In the genomic region with DNA sequence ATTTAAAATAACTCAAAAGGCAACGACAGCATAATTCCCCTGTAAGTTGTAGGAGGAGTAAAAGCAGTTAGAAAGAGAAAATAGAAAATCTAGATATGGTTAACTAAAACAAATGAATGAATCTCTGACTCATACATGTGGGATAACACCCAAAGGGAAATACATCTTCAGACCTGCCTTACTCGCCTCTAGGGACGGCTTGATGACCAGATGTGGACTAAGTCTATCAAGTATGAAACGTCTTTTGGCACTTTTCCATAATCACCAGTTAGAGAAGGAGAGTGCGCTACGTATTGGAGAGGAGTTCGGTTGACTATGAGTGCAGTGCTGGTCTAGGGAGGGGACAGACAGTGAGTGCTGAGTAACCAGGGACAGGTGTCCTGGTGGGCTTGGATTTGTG, we compare ENCODE assay signal across 30 cellular contexts.
"Had no signal": no experiment of that assay in that cellular context is flagged by ENCODE, and none has a peak within 500 bp of the region (broad histone marks: within the 10 kb centered on the region; RNA-seq: fewer than 3 reads in every experiment).

No MANE protein-coding gene starts in this region.

- H3K36me3 ChIP-seq: ascending aorta, WERI-Rb-1 had no signal

- H3K27ac Mint-ChIP-seq: activated CD4-positive, alpha-beta T cell treated with anti-CD3 and anti-CD28 coated beads, Interleukin-2, amount 10 ng/mL, durations not matched to agents 24 days and 14 days; activated CD8-positive, alpha-beta T cell treated with anti-CD3 and anti-CD28 coated beads for 36 hours; activated naive CD8-positive, alpha-beta T cell treated with anti-CD3 and anti-CD28 coated beads for 36 hours; activated T-cell treated with anti-CD3 and anti-CD28 coated beads, Interleukin-2, amount 50 U/mL, for 72 hours; activated T-helper 17 cell treated with anti-CD3 and anti-CD28 coated beads, Interleukin-2, amount 50 U/mL, for 72 hours had no signal

- H3K9me3 Mint-ChIP-seq: activated CD4-positive, alpha-beta T cell treated with anti-CD3 and anti-CD28 coated beads, Interleukin-2, amount 10 ng/mL, durations not matched to agents 24 days and 14 days; activated CD8-positive, alpha-beta T cell treated with anti-CD3 and anti-CD28 coated beads for 36 hours; activated naive CD8-positive, alpha-beta T cell treated with anti-CD3 and anti-CD28 coated beads for 36 hours; activated T-cell treated with anti-CD3 and anti-CD28 coated beads, Interleukin-2, amount 50 U/mL, for 72 hours; activated T-helper 17 cell treated with anti-CD3 and anti-CD28 coated beads, Interleukin-2, amount 50 U/mL, for 72 hours had no signal

- H2AFZ ChIP-seq: PC-9 had no signal

- H3K4me1 ChIP-seq: ascending aorta, body of pancreas had no signal

- H3K4me2 ChIP-seq: PC-9 had no signal

- H3K4me3 Mint-ChIP-seq: activated CD4-positive, alpha-beta T cell treated with anti-CD3 and anti-CD28 coated beads, Interleukin-2, amount 10 ng/mL, durations not matched to agents 24 days and 14 days; activated CD8-positive, alpha-beta T cell treated with anti-CD3 and anti-CD28 coated beads for 36 hours; activated naive CD8-positive, alpha-beta T cell treated with anti-CD3 and anti-CD28 coated beads for 36 hours; activated T-cell treated with anti-CD3 and anti-CD28 coated beads, Interleukin-2, amount 50 U/mL, for 72 hours; activated T-helper 17 cell treated with anti-CD3 and anti-CD28 coated beads, Interleukin-2, amount 50 U/mL, for 72 hours had no signal

- H3K9me3 ChIP-seq: ascending aorta, body of pancreas had no signal

- H3K4me3 ChIP-seq: ascending aorta, body of pancreas, PC-9 had no signal

- FAIRE-seq: RCC 7860 had no signal

- DNase-seq: activated CD4-positive, alpha-beta T cell treated with anti-CD3 and anti-CD28 coated beads, Interleukin-2, amount 10 ng/mL, durations not matched to agents 24 days and 14 days; activated CD4-positive, alpha-beta T cell treated with anti-CD3 and anti-CD28 coated beads, Interleukin-2, amount 50 U/mL, for 4 hours; activated CD8-positive, alpha-beta T cell treated with anti-CD3 and anti-CD28 coated beads for 36 hours; activated effector memory CD4-positive, alpha-beta T cell treated with anti-CD3 and anti-CD28 coated beads, Interleukin-2, amount 50 U/mL, for 16 hours; activated naive CD4-positive, alpha-beta T cell; activated naive CD4-positive, alpha-beta T cell treated with anti-CD3 and anti-CD28 coated beads, Interleukin-2, amount 50 U/mL, for 16 hours; activated naive CD8-positive, alpha-beta T cell treated with anti-CD3 and anti-CD28 coated beads for 36 hours; activated T-cell treated with anti-CD3 and anti-CD28 coated beads, Interleukin-2, amount 50 U/mL, for 1 hour; activated T-cell treated with anti-CD3 and anti-CD28 coated beads, Interleukin-2, amount 50 U/mL, for 72 hours; amygdala; body of pancreas; central memory CD4-positive, alpha-beta T cell; NCI-H1092 treated with DMSO at 0.1 percent for 48 hours; NCI-H1417; NCI-H146; NCI-H187; NCI-H2029 treated with DMSO at 0.1 percent for 48 hours; NCI-H2107; NCI-H2171; NCI-H510A; NCI-H526; NCI-H748 treated with DMSO at 0.1 percent for 48 hours; NK-92 treated with Interleukin-12 subunit alpha and Interleukin-12 subunit beta, amount 100 ng/mL, for 24 hours; PC-9; Right ventricle myocardium superior; T1000; WERI-Rb-1 had no signal

- H3K27me3 ChIP-seq: ascending aorta, body of pancreas had no signal

- H3K4me1 Mint-ChIP-seq: activated CD4-positive, alpha-beta T cell treated with anti-CD3 and anti-CD28 coated beads, Interleukin-2, amount 10 ng/mL, durations not matched to agents 24 days and 14 days; activated naive CD8-positive, alpha-beta T cell treated with anti-CD3 and anti-CD28 coated beads for 36 hours; activated T-helper 17 cell treated with anti-CD3 and anti-CD28 coated beads, Interleukin-2, amount 50 U/mL, for 72 hours had no signal

- H3K36me3 Mint-ChIP-seq: activated naive CD8-positive, alpha-beta T cell treated with anti-CD3 and anti-CD28 coated beads for 36 hours had no signal

- ATAC-seq: activated CD8-positive, alpha-beta T cell treated with anti-CD3 and anti-CD28 coated beads for 36 hours; activated T-cell treated with anti-CD3 and anti-CD28 coated beads, Interleukin-2, amount 50 U/mL, for 72 hours; activated T-helper 17 cell treated with anti-CD3 and anti-CD28 coated beads, Interleukin-2, amount 50 U/mL, for 72 hours; body of pancreas had no signal

- H3K27ac ChIP-seq: ascending aorta, body of pancreas, PC-9, WERI-Rb-1 had no signal
